In genomic region chr2:119723784-119724467, GRCh38 we compare ENCODE assay signal across 1 cellular context.
TF ChIP-seq lines count a peak whose summit lies in the region.

No MANE protein-coding gene starts in this region.

TF ChIP-seq in HepG2, 621 proteins besides CTCF, POLR2A, EP300 and RAD21 (continued from another document):
- no peak for TF ChIP-seq ZNF44 (CRISPR knock-in tag; IDR thresholded peaks at IDR 0.05)
- TF ChIP-seq KLF16 (CRISPR knock-in tag; IDR thresholded peaks at IDR 0.05) = 0 out of 4 replicates have a peak, but pooled peaks of 1 of the 2 experiments have one; percentile 31
- no peak for TF ChIP-seq RARA (CRISPR knock-in tag; IDR thresholded peaks at IDR 0.05)
- TF ChIP-seq ZNF576 (CRISPR knock-in tag; IDR thresholded peaks at IDR 0.05) = no peak
- TF ChIP-seq HOXA3 (CRISPR knock-in tag; IDR thresholded peaks at IDR 0.05) = no peak
- 0 out of 2 replicates have a peak, but pooled peaks have one; percentile 23 for TF ChIP-seq ZNF264 (CRISPR knock-in tag; IDR thresholded peaks at IDR 0.05)
- TF ChIP-seq ZNF280D (CRISPR knock-in tag; IDR thresholded peaks at IDR 0.05) = no peak
- no peak for TF ChIP-seq ZBTB4 (CRISPR knock-in tag; IDR thresholded peaks at IDR 0.05; ENCODE audit: borderline replicate concordance)
- no peak for TF ChIP-seq RAD51 (IDR thresholded peaks at IDR 0.05; ENCODE audit: borderline replicate concordance)
- no peak for TF ChIP-seq SOX6 (IDR thresholded peaks at IDR 0.05)
- TF ChIP-seq SOX6 (CRISPR knock-in tag; IDR thresholded peaks at IDR 0.05) = no peak
